11 cellular contexts compared by ENCODE assay signal in genomic region chr20:4555188-4555893, GRCh38.
DNase-seq lines count a peak whose midpoint lies in the region; ATAC-seq and TF ChIP-seq lines count a peak whose summit lies in the region.
"Had no signal": no experiment of that assay in that cellular context is flagged by ENCODE, and none has a peak within 500 bp of the region (broad histone marks: within the 10 kb centered on the region; RNA-seq: fewer than 3 reads in every experiment).

No MANE protein-coding gene starts in this region.

- intact Hi-C loops in Panc1 (cut with micrococcal nuclease; ENCODE audit: unreplicated experiment) = no loop called here

- H3K4me3 ChIP-seq in GM23338 = no peak overlapping the region
- no peak overlapping the region for H3K4me3 ChIP-seq in Panc1 (ENCODE audit: low read depth in 2 of 2, low read length in 2 of 2)
- H3K4me3 ChIP-seq in epithelial cell of esophagus (ENCODE audit: low read length) = no peak overlapping the region

- no TSS peak for BruUV-seq in Panc1 (replicated peaks; lab: Mats Ljungman, UMichigan)

- no peaks in the 10 kb centered on the region for H3K4me1 ChIP-seq in GM23338 (ENCODE audit: insufficient read depth)
- H3K4me1 ChIP-seq in Panc1 (ENCODE audit: control insufficient read depth, insufficient read depth, low read length) = peaks cover 8% of the 10 kb centered on the region

- no peaks in the 10 kb centered on the region for H3K79me2 ChIP-seq in GM23338 (replicated peaks; ENCODE audit: insufficient read depth)

- no peaks in the 10 kb centered on the region for H3K36me3 Mint-ChIP-seq in GM23338 (ENCODE audit: low read depth)
- H3K36me3 Mint-ChIP-seq: stimulated activated effector memory CD8-positive, alpha-beta T cell treated with anti-CD3 and anti-CD28 coated beads, Interleukin-12 subunit alpha, Interleukin-12 subunit beta, amount 100 ng/mL, for 72 hours had no signal

- H3K36me3 ChIP-seq in GM23338 (ENCODE audit: insufficient read depth) (no peaks in the 10 kb centered on the region), Panc1 (ENCODE audit: control insufficient read depth, insufficient read depth, low read length) (no peaks in the 10 kb centered on the region)

- peaks cover 5% of the 10 kb centered on the region; the same call in 2 of the 3 replicates for H3K4me1 Mint-ChIP-seq in GM23338
- H3K4me1 Mint-ChIP-seq: neural crest cell; stimulated activated effector memory CD8-positive, alpha-beta T cell treated with anti-CD3 and anti-CD28 coated beads, Interleukin-12 subunit alpha, Interleukin-12 subunit beta, amount 100 ng/mL, for 72 hours had no signal

- 0 out of 2 replicates have a peak overlapping the region, but pooled peaks have one; percentile 12 for H2AFZ ChIP-seq in GM23338

- H3K27me3 ChIP-seq in GM23338 (ENCODE audit: insufficient read depth) (no peaks in the 10 kb centered on the region), Panc1 (ENCODE audit: control insufficient read depth, insufficient read depth, low read length) (no peaks in the 10 kb centered on the region)

- H3K27me3 Mint-ChIP-seq in GM23338 (ENCODE audit: insufficient read depth, low read depth, poor library complexity) = no peaks in the 10 kb centered on the region

- H3K9me2 ChIP-seq in GM23338 (ENCODE audit: insufficient read depth) = no peaks in the 10 kb centered on the region

- H3K27ac Mint-ChIP-seq in GM23338 = no peak overlapping the region
- H3K27ac Mint-ChIP-seq: activated T-cell treated with anti-CD3 and anti-CD28 coated beads, Interleukin-2, amount 50 U/mL, for 24 hours; stimulated activated effector memory CD8-positive, alpha-beta T cell treated with anti-CD3 and anti-CD28 coated beads, Interleukin-12 subunit alpha, Interleukin-12 subunit beta, amount 100 ng/mL, for 72 hours had no signal

- CTCF ChIA-PET in Panc1 (lab: Charles Lee) = no interaction called here

- POLR2A ChIA-PET in Panc1 (lab: Charles Lee) = no interaction called here

- H3K4me2 ChIP-seq in GM23338 = no peak overlapping the region

- ATAC-seq in GM23338 = no peak
- peak; percentile 96 for ATAC-seq in Panc1
- ATAC-seq in HG03108 (IDR thresholded peaks at IDR 0.05; ENCODE audit: unreplicated experiment) = no peak
- ATAC-seq: stimulated activated effector memory CD8-positive, alpha-beta T cell treated with anti-CD3 and anti-CD28 coated beads, Interleukin-12 subunit alpha, Interleukin-12 subunit beta, amount 100 ng/mL, for 72 hours had no signal

- in situ Hi-C loops in Panc1 (cut with HindIII; ENCODE audit: low pct_unique_long_range_greater_than_20kb, low sequenced_read_pairs) = no loop called here

- H3K27ac ChIP-seq in GM23338 (ENCODE audit: low read depth) (no peak overlapping the region), Panc1 (ENCODE audit: low read length) (no peak overlapping the region)

- no peak for DNase-seq in GM23338 (ENCODE audit: low spot score)
- DNase-seq in Panc1 (ENCODE audit: low read depth, low spot score) = peak; percentile 72
- peak; percentile 56 for DNase-seq in epithelial cell of esophagus (ENCODE audit: low read depth)
- peak; percentile 65 for DNase-seq in pulmonary artery endothelial cell (ENCODE audit: low read depth, low spot score)
- no peak for DNase-seq in superior temporal gyrus (ENCODE audit: extremely low spot score)
- no peak for DNase-seq in NCI-H2029 treated with DMSO at 0.1 percent for 48 hours (lab: John Stamatoyannopoulos, UW)
- DNase-seq: activated T-cell treated with anti-CD3 and anti-CD28 coated beads, Interleukin-2, amount 50 U/mL, for 24 hours; NCI-H187 had no signal

- H3K9me3 ChIP-seq in Panc1 (ENCODE audit: control insufficient read depth, insufficient read depth, low read depth, low read length) = peaks cover 3% of the 10 kb centered on the region; the same call in 1 of the 2 replicates

- no peaks in the 10 kb centered on the region for H3K9me3 Mint-ChIP-seq in GM23338
- H3K9me3 Mint-ChIP-seq: activated T-cell treated with anti-CD3 and anti-CD28 coated beads, Interleukin-2, amount 50 U/mL, for 24 hours; neural crest cell; stimulated activated effector memory CD8-positive, alpha-beta T cell treated with anti-CD3 and anti-CD28 coated beads, Interleukin-12 subunit alpha, Interleukin-12 subunit beta, amount 100 ng/mL, for 72 hours had no signal

- no peaks in the 10 kb centered on the region for H4K20me1 ChIP-seq in GM23338 (replicated peaks; ENCODE audit: insufficient read depth)

- TF ChIP-seq CTCF in GM23338 (conservative IDR thresholded peaks at IDR 0.05; ENCODE audit: low read depth in 2 of 2) (no peak), Panc1 (IDR thresholded peaks at IDR 0.05) (no peak), epithelial cell of esophagus (IDR thresholded peaks at IDR 0.05; ENCODE audit: insufficient read depth, low read depth, low read length, missing control alignments) (no peak)

- H3F3A ChIP-seq in GM23338 (replicated peaks; ENCODE audit: low read depth) = no peaks in the 10 kb centered on the region

- no peak overlapping the region for H3K4me3 Mint-ChIP-seq in GM23338
- H3K4me3 Mint-ChIP-seq: activated T-cell treated with anti-CD3 and anti-CD28 coated beads, Interleukin-2, amount 50 U/mL, for 24 hours; neural crest cell; stimulated activated effector memory CD8-positive, alpha-beta T cell treated with anti-CD3 and anti-CD28 coated beads, Interleukin-12 subunit alpha, Interleukin-12 subunit beta, amount 100 ng/mL, for 72 hours had no signal

TF ChIP-seq in GM23338, 12 proteins besides CTCF, POLR2A, EP300 and RAD21:
- TF ChIP-seq EZH2 (IDR thresholded peaks at IDR 0.05; ENCODE audit: low read depth, unreplicated experiment) (no peak), ZNF114 (CRISPR knock-in tag; IDR thresholded peaks at IDR 0.05) (no peak), EZH2phosphoT487 (IDR thresholded peaks at IDR 0.05; ENCODE audit: unreplicated experiment) (no peak)

Comparison
In these comparisons a context has a peak if more than half of its experiments do, and no peak if none do; other contexts are left out.
1. DNase-seq: peak in Panc1 (single experiment), epithelial cell of esophagus (single experiment) and pulmonary artery endothelial cell (single experiment); none in GM23338 (single experiment), superior temporal gyrus (single experiment) and NCI-H2029 treated with DMSO at 0.1 percent for 48 hours (single experiment).